ENCODE assay signal across 20 cellular contexts in the genomic region with DNA sequence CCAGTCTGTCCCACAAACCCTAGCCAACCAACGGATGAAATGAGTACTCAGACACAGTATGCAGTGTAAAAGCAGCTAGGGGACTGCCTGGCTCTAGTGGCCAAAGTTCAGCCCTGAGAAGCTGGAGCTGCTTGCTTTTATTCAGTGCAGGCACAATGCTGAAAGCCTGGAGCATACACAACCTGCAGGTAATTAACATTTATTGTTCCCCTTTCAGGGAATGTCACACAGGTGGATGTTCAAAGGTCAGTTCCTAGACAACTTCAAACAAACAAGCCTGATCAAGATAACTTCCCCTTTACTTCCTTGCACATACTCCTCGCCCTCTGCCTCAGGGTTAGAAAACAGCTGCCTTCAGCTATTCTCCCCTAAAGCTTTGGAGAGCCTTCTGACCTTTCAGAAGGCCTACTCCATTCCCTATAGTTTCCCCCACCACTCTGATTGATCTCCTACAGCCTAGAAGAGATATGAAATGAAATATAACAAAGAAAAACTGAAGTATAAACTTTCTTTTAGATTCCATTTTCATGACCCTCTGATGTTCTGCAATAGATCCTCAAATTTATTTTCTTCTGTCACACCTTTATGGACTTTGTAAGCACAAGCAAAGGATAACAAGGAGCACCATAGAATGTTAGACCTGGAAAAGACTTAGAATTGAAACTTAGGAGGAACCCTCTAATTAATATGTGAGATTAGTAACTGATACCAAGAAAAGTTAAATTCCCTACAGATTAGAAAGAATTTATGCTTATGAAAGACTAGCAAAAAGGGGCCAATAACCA. TPM values are rescaled to one million over a fixed set of nuclear protein-coding genes. Genes with fewer than 3 reads are reported as not detected.
DNase-seq lines count a peak whose midpoint lies in the region; ATAC-seq and TF ChIP-seq lines count a peak whose summit lies in the region.
"Had no signal": no experiment of that assay in that cellular context is flagged by ENCODE, and none has a peak within 500 bp of the region (broad histone marks: within the 10 kb centered on the region; RNA-seq: fewer than 3 reads in every experiment).

No MANE protein-coding gene starts in this region.

- H3K4me2 ChIP-seq in DND-41 (ENCODE audit: insufficient read depth, low read length) (no peak overlapping the region), neural progenitor cell (no peak overlapping the region)
- H3K4me2 ChIP-seq: PC-9 had no signal

- TF ChIP-seq POLR2A in spleen (IDR thresholded peaks at IDR 0.05): no peak

- no peak overlapping the region for H3K27ac ChIP-seq in DND-41 (ENCODE audit: low read length)
- H3K27ac ChIP-seq in neural progenitor cell: no peak overlapping the region
- no peak overlapping the region for H3K27ac ChIP-seq in CD4-positive, alpha-beta memory T cell (ENCODE audit: low read depth, low read length)
- no peak overlapping the region for H3K27ac ChIP-seq in spleen
- H3K27ac ChIP-seq: PC-9, SK-N-MC had no signal

- H4K20me1 ChIP-seq in DND-41 (ENCODE audit: insufficient read depth, low read length) (no peaks in the 10 kb centered on the region), neural progenitor cell (ENCODE audit: low read depth) (no peaks in the 10 kb centered on the region)

- peak overlapping the region; percentile 16; the same call in 1 of the 2 replicates for H2AFZ ChIP-seq in DND-41 (ENCODE audit: low read depth, low read length)
- H2AFZ ChIP-seq in neural progenitor cell (replicated peaks): no peak overlapping the region
- H2AFZ ChIP-seq: PC-9 had no signal

- ATAC-seq in DND-41 (ENCODE audit: insufficient read depth, low read depth): no peak
- ATAC-seq in natural killer cell treated with Interleukin-12 subunit alpha and Interleukin-12 subunit beta and Interleukin-15 and Interleukin-18, amount 100 ng/mL, for 72 hours: no peak
- ATAC-seq: CD8-positive, alpha-beta T cell had no signal

- H3K4me1 ChIP-seq in DND-41 (ENCODE audit: insufficient read depth, low read length) (no peaks in the 10 kb centered on the region), neural progenitor cell (no peaks in the 10 kb centered on the region), spleen (no peaks in the 10 kb centered on the region)
- H3K4me1 ChIP-seq in CD4-positive, alpha-beta memory T cell (ENCODE audit: insufficient read depth, low read length): no peaks in the 10 kb centered on the region
- H3K4me1 ChIP-seq: BE2C had no signal

- no peak overlapping the region for H3K4me3 ChIP-seq in DND-41 (ENCODE audit: low read depth in 1 of 2, low read length in 2 of 2)
- no peak overlapping the region for H3K4me3 ChIP-seq in neural progenitor cell
- H3K4me3 ChIP-seq in CD4-positive, alpha-beta memory T cell (ENCODE audit: low read length in 2 of 2): no peak overlapping the region
- no peak overlapping the region for H3K4me3 ChIP-seq in spleen
- H3K4me3 ChIP-seq: PC-9, SK-N-MC had no signal

- H3K36me3 ChIP-seq in DND-41 (ENCODE audit: insufficient read depth, low read length) (no peaks in the 10 kb centered on the region), neural progenitor cell (no peaks in the 10 kb centered on the region), spleen (no peaks in the 10 kb centered on the region)
- H3K36me3 ChIP-seq in CD4-positive, alpha-beta memory T cell (ENCODE audit: insufficient read depth, low read length): no peaks in the 10 kb centered on the region
- H3K36me3 ChIP-seq: BE2C had no signal

- intact Hi-C loops in CD4-positive, alpha-beta memory T cell (cut with micrococcal nuclease): no loop called here
- intact Hi-C loops in spleen (cut with DNase I; ENCODE audit: low total_unique reads): no loop called here

- no peak overlapping the region for H3K27ac Mint-ChIP-seq in neural progenitor cell
- no peak overlapping the region for H3K27ac Mint-ChIP-seq in natural killer cell treated with Interleukin-12 subunit alpha and Interleukin-12 subunit beta and Interleukin-15 and Interleukin-18, amount 100 ng/mL, for 72 hours
- H3K27ac Mint-ChIP-seq in CD4-positive, alpha-beta memory T cell: no peak overlapping the region
- H3K27ac Mint-ChIP-seq: CD8-positive, alpha-beta T cell had no signal

- H3K9me3 ChIP-seq in DND-41 (ENCODE audit: insufficient read depth, low read length, severe bottlenecking) (no peaks in the 10 kb centered on the region), neural progenitor cell (ENCODE audit: low read depth) (no peaks in the 10 kb centered on the region), spleen (no peaks in the 10 kb centered on the region)
- no peaks in the 10 kb centered on the region for H3K9me3 ChIP-seq in CD4-positive, alpha-beta memory T cell (ENCODE audit: control insufficient read depth in 1 of 2, low read length in 2 of 2)
- H3K9me3 ChIP-seq: BE2C had no signal

- H3K79me2 ChIP-seq in DND-41 (ENCODE audit: insufficient read depth, low read length) (no peaks in the 10 kb centered on the region), neural progenitor cell (ENCODE audit: low read depth) (no peaks in the 10 kb centered on the region)

- CTCF ChIA-PET in CD4-positive, alpha-beta memory T cell (lab: Charles Lee; ENCODE audit: partially characterized antibody): no interaction called here

- no peaks in the 10 kb centered on the region for H3K36me3 Mint-ChIP-seq in neural progenitor cell
- no peaks in the 10 kb centered on the region for H3K36me3 Mint-ChIP-seq in natural killer cell treated with Interleukin-12 subunit alpha and Interleukin-12 subunit beta and Interleukin-15 and Interleukin-18, amount 100 ng/mL, for 72 hours
- no peaks in the 10 kb centered on the region for H3K36me3 Mint-ChIP-seq in CD4-positive, alpha-beta memory T cell
- H3K36me3 Mint-ChIP-seq: CD8-positive, alpha-beta T cell had no signal

- H3K9ac ChIP-seq in DND-41 (ENCODE audit: low read depth, low read length): no peak overlapping the region
- no peak overlapping the region for H3K9ac ChIP-seq in neural progenitor cell

- H3K27me3 Mint-ChIP-seq in neural progenitor cell (ENCODE audit: insufficient read depth, low read depth): no peaks in the 10 kb centered on the region
- no peaks in the 10 kb centered on the region for H3K27me3 Mint-ChIP-seq in natural killer cell treated with Interleukin-12 subunit alpha and Interleukin-12 subunit beta and Interleukin-15 and Interleukin-18, amount 100 ng/mL, for 72 hours
- H3K27me3 Mint-ChIP-seq in CD4-positive, alpha-beta memory T cell: no peaks in the 10 kb centered on the region

- H3K9me3 Mint-ChIP-seq in neural progenitor cell: no peaks in the 10 kb centered on the region
- no peaks in the 10 kb centered on the region for H3K9me3 Mint-ChIP-seq in natural killer cell treated with Interleukin-12 subunit alpha and Interleukin-12 subunit beta and Interleukin-15 and Interleukin-18, amount 100 ng/mL, for 72 hours
- H3K9me3 Mint-ChIP-seq in CD4-positive, alpha-beta memory T cell: peaks cover 0 to 3% (median 0%) of the 10 kb centered on the region in 8 donors
- H3K9me3 Mint-ChIP-seq: CD8-positive, alpha-beta T cell had no signal

- no peaks in the 10 kb centered on the region for H3K4me1 Mint-ChIP-seq in neural progenitor cell
- no peaks in the 10 kb centered on the region for H3K4me1 Mint-ChIP-seq in natural killer cell treated with Interleukin-12 subunit alpha and Interleukin-12 subunit beta and Interleukin-15 and Interleukin-18, amount 100 ng/mL, for 72 hours (ENCODE audit: low read depth in 2 of 2)
- H3K4me1 Mint-ChIP-seq in CD4-positive, alpha-beta memory T cell: no peaks in the 10 kb centered on the region

- 11 to 75% (median 54%) methylated on average over 1 to 2 of the region's 2 CpGs for WGBS in spleen, 5 donors

- DNase-seq in DND-41 (no peak), NCI-H526 treated with DMSO at 0.1 percent for 48 hours (lab: John Stamatoyannopoulos, UW) (peak; percentile 42), islet precursor cell (peak; percentile 49), neural progenitor cell (ENCODE audit: low spot score) (peak; percentile 13), spleen (no peak), NCI-H446 (lab: John Stamatoyannopoulos, UW) (no peak)
- DNase-seq in natural killer cell treated with Interleukin-12 subunit alpha and Interleukin-12 subunit beta and Interleukin-15 and Interleukin-18, amount 100 ng/mL, for 72 hours (ENCODE audit: low spot score): no peak
- no peak for DNase-seq in CD4-positive, alpha-beta memory T cell
- DNase-seq: BE2C; CD8-positive, alpha-beta T cell; H7; IMR-90; NCI-H146; NCI-H2107; NCI-H226; NCI-H748 treated with DMSO at 0.1 percent for 48 hours; PC-9 had no signal

- TF ChIP-seq CTCF in DND-41 (IDR thresholded peaks at IDR 0.05; ENCODE audit: borderline replicate concordance, extremely low read depth, low read length, poor library complexity, severe bottlenecking): no peak
- no peak for TF ChIP-seq CTCF in neural progenitor cell (IDR thresholded peaks at IDR 0.05)
- no peak for TF ChIP-seq CTCF in spleen (IDR thresholded peaks at IDR 0.05 in 8 of 11, conservative IDR thresholded peaks at IDR 0.05 in 3 of 11)

- no peaks in the 10 kb centered on the region for H3K27me3 ChIP-seq in DND-41 (ENCODE audit: insufficient read depth, low read length, poor library complexity)
- no peaks in the 10 kb centered on the region for H3K27me3 ChIP-seq in neural progenitor cell
- no peaks in the 10 kb centered on the region for H3K27me3 ChIP-seq in CD4-positive, alpha-beta memory T cell (ENCODE audit: insufficient read depth, low read length)
- no peaks in the 10 kb centered on the region for H3K27me3 ChIP-seq in spleen (replicated peaks in 1 of 7)
- H3K27me3 ChIP-seq: BE2C had no signal

- no peaks in the 10 kb centered on the region for H3F3A ChIP-seq in neural progenitor cell (ENCODE audit: low read depth)

- H3K4me3 Mint-ChIP-seq in neural progenitor cell: no peak overlapping the region
- H3K4me3 Mint-ChIP-seq in natural killer cell treated with Interleukin-12 subunit alpha and Interleukin-12 subunit beta and Interleukin-15 and Interleukin-18, amount 100 ng/mL, for 72 hours: no peak overlapping the region
- H3K4me3 Mint-ChIP-seq in CD4-positive, alpha-beta memory T cell: no peak overlapping the region
- H3K4me3 Mint-ChIP-seq: CD8-positive, alpha-beta T cell had no signal

- POLR2A ChIA-PET in CD4-positive, alpha-beta memory T cell (lab: Charles Lee; ENCODE audit: partially characterized antibody): no interaction called here

RNA-seq across cellular contexts. Expression of a gene that starts 6.8 kb away (rescaled TPM):
- total RNA-seq in neural progenitor cell (ENCODE audit: low replicate concordance): not detected in 2 replicates
- not detected for total RNA-seq in natural killer cell treated with Interleukin-12 subunit alpha and Interleukin-12 subunit beta and Interleukin-15 and Interleukin-18, amount 100 ng/mL, for 72 hours
- total RNA-seq in CD4-positive, alpha-beta memory T cell: not detected
- not detected for polyA plus RNA-seq in CD4-positive, alpha-beta memory T cell
- not detected for total RNA-seq in spleen
- not detected for polyA plus RNA-seq in spleen
- total RNA-seq: CD8-positive, alpha-beta T cell; H7; IMR-90; LHCN-M2 had no signal
- polyA plus RNA-seq: AG04450, IMR-90 had no signal

Comparison
In these comparisons a context has a peak if more than half of its experiments do, and no peak if none do; other contexts are left out.
1. DNase-seq: peak in NCI-H526 treated with DMSO at 0.1 percent for 48 hours (single experiment), islet precursor cell (single experiment) and neural progenitor cell (single experiment); none in DND-41 (single experiment), natural killer cell treated with Interleukin-12 subunit alpha and Interleukin-12 subunit beta and Interleukin-15 and Interleukin-18, amount 100 ng/mL, for 72 hours (single experiment), CD4-positive, alpha-beta memory T cell (0 of 5), spleen (single experiment) and NCI-H446 (0 of 2).